ENCODE assay signal across 21 cellular contexts in the genomic region with DNA sequence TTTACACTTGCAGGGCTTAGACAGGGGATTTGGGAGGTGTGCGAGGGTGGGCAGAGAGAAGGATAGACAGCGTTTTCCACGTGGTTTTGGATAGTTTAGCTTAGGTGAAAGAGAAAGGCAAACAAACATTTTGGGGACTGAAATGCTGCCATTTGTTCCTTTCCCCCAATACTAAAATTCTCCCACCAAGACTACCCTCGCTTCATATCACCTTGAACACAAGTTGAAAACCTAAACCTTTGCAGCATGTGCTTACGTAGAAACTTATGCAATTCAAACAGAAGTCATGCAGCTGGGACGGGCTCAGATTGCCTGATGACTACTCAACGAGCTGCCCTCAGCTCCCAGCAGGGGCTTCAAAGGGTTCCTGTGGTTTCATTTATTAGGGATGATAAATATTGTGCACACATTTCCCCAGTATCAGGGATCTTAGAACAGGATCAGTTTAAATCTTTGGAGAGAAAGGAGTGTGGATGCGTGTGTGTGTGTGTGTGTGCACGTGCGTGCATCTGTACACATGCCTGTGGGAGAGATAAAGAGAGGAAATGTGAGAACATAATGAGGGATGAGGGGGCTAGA.
DNase-seq lines count a peak whose midpoint lies in the region; ATAC-seq and TF ChIP-seq lines count a peak whose summit lies in the region.
"Had no signal": no experiment of that assay in that cellular context is flagged by ENCODE, and none has a peak within 500 bp of the region (broad histone marks: within the 10 kb centered on the region; RNA-seq: fewer than 3 reads in every experiment).

No MANE protein-coding gene starts in this region.

- H3K79me2 ChIP-seq in hepatocyte: peaks cover 17% of the 10 kb centered on the region

- no peaks in the 10 kb centered on the region for H3K27me3 ChIP-seq in hepatocyte
- no peaks in the 10 kb centered on the region for H3K27me3 ChIP-seq in suprapubic skin
- H3K27me3 ChIP-seq: left lung, Peyer's patch, transverse colon had no signal

- H3K9me3 ChIP-seq in hepatocyte (ENCODE audit: low read depth) (no peaks in the 10 kb centered on the region), suprapubic skin (no peaks in the 10 kb centered on the region)
- H3K9me3 ChIP-seq: left lung, Peyer's patch, transverse colon had no signal

- no peak for ATAC-seq in HG03565 (IDR thresholded peaks at IDR 0.05; ENCODE audit: unreplicated experiment)
- ATAC-seq: activated T-cell treated with anti-CD3 and anti-CD28 coated beads, Interleukin-2, amount 50 U/mL, for 72 hours; stimulated activated memory B cell treated with anti-CD40 and anti-IgM and Interleukin-4, amounts not matched to agents 10 μg/mL and 1 μg/mL and 100 μg/mL, for 72 hours had no signal

- H3K9me2 ChIP-seq in hepatocyte (replicated peaks; ENCODE audit: insufficient read depth): no peaks in the 10 kb centered on the region

- H3K4me3 ChIP-seq in hepatocyte (no peak overlapping the region), suprapubic skin (no peak overlapping the region)
- H3K4me3 ChIP-seq: left lung, Peyer's patch, transverse colon had no signal

- peaks cover 40% of the 10 kb centered on the region for H3K4me1 ChIP-seq in hepatocyte (ENCODE audit: insufficient read depth)
- H3K4me1 ChIP-seq in suprapubic skin: peaks cover 46% of the 10 kb centered on the region

- peak overlapping the region; percentile 90 for H3K27ac ChIP-seq in VCaP
- peak overlapping the region; percentile 31 for H3K27ac ChIP-seq in hepatocyte
- H3K27ac ChIP-seq in suprapubic skin: peak overlapping the region; percentile 11
- H3K27ac ChIP-seq: left lung, Peyer's patch had no signal

- DNase-seq in NCI-H2171 treated with DMSO at 0.1 percent for 48 hours (lab: John Stamatoyannopoulos, UW) (peak; percentile 24), NCI-H2171 (lab: John Stamatoyannopoulos, UW) (no peak), hepatocyte (ENCODE audit: low spot score) (peak; percentile 46), suprapubic skin (ENCODE audit: low spot score in 2 of 2) (no peak), C1 segment of cervical spinal cord (lab: John Stamatoyannopoulos, UW) (no peak)
- no peak for DNase-seq in activated effector memory CD4-positive, alpha-beta T cell treated with Interleukin-2 at 50 U/mL for 16 hours
- DNase-seq: activated CD4-positive, alpha-beta T cell treated with anti-CD3 and anti-CD28 coated beads, Interleukin-2, amount 50 U/mL, for 48 hours; activated naive CD8-positive, alpha-beta T cell treated with anti-CD3 and anti-CD28 coated beads, Interleukin-2, amount 10 ng/mL, durations not matched to agents 7 days and 5 days; activated T-cell treated with anti-CD3 and anti-CD28 coated beads, Interleukin-2, amount 50 U/mL, for 72 hours; CD4-positive, alpha-beta T cell; EL; foreskin fibroblast; left lung; NCI-H1436 treated with DMSO at 0.1 percent for 48 hours; NCI-H526; Peyer's patch; stimulated activated CD4-positive, alpha-beta T cell treated with anti-CD3 and anti-CD28 coated beads, Interleukin-12 subunit alpha, Interleukin-12 subunit beta, amount 100 ng/mL, for 4 hours; transverse colon had no signal

- WGBS in hepatocyte (ENCODE audit: low lambda C conversion rate, missing lambda C conversion rate): 40% methylated on average over 10 of the region's 10 CpGs
- WGBS in suprapubic skin: 90% methylated on average over 10 of the region's 10 CpGs

- H3K4me2 ChIP-seq in hepatocyte: peak overlapping the region; percentile 30

- no peak overlapping the region for H2AFZ ChIP-seq in hepatocyte

- H4K20me1 ChIP-seq in hepatocyte (ENCODE audit: insufficient read depth, poor library complexity, severe bottlenecking): no peaks in the 10 kb centered on the region

- TF ChIP-seq EP300 in suprapubic skin (IDR thresholded peaks at IDR 0.05): no peak

- no peak for TF ChIP-seq POLR2A in suprapubic skin (IDR thresholded peaks at IDR 0.05)

- TF ChIP-seq CTCF in VCaP (conservative IDR thresholded peaks at IDR 0.05) (no peak), hepatocyte (IDR thresholded peaks at IDR 0.05; ENCODE audit: poor library complexity) (no peak), suprapubic skin (IDR thresholded peaks at IDR 0.05) (no peak)

- H3K36me3 ChIP-seq in hepatocyte (replicated peaks; ENCODE audit: insufficient read depth, low read depth) (no peaks in the 10 kb centered on the region), suprapubic skin (no peaks in the 10 kb centered on the region)
- H3K36me3 ChIP-seq: left lung, Peyer's patch, transverse colon had no signal

Comparison
In these comparisons a context has a peak if more than half of its experiments do, and no peak if none do; other contexts are left out.
1. DNase-seq: peak in NCI-H2171 treated with DMSO at 0.1 percent for 48 hours (single experiment) and hepatocyte (single experiment); none in NCI-H2171 (single experiment), suprapubic skin (0 of 2), C1 segment of cervical spinal cord (0 of 14) and activated effector memory CD4-positive, alpha-beta T cell treated with Interleukin-2 at 50 U/mL for 16 hours (single experiment).
2. H3K27ac ChIP-seq: peak in every context shown above with its lines; median percentile 90 in VCaP; 31 in hepatocyte; 11 in suprapubic skin.